In genomic region chr7:6730343-6730633, GRCh38 we compare ENCODE assay signal across 8 cellular contexts. TPM values are rescaled to one million over a fixed set of nuclear protein-coding genes. Genes with fewer than 3 reads are reported as not detected.
DNase-seq lines count a peak whose midpoint lies in the region; ATAC-seq and TF ChIP-seq lines count a peak whose summit lies in the region.

No MANE protein-coding gene starts in this region.

- no peaks in the 10 kb centered on the region for H3K9me3 ChIP-seq in HUES6 (ENCODE audit: control insufficient read depth, insufficient read depth, low read depth, low read length)
- H3K9me3 ChIP-seq in breast epithelium: no peaks in the 10 kb centered on the region
- H3K9me3 ChIP-seq in vagina: no peaks in the 10 kb centered on the region

- TF ChIP-seq CTCF in C4-2B (conservative IDR thresholded peaks at IDR 0.05) (no peak), breast epithelium (IDR thresholded peaks at IDR 0.05) (no peak), vagina (IDR thresholded peaks at IDR 0.05) (no peak)

- peak overlapping the region; percentile 79 for H3K9ac ChIP-seq in HUES6 (ENCODE audit: low read length)

- TF ChIP-seq POLR2A in breast epithelium (IDR thresholded peaks at IDR 0.05) (no peak), vagina (IDR thresholded peaks at IDR 0.05) (no peak)

- DNase-seq in breast epithelium (ENCODE audit: low spot score in 2 of 2) (no peak), lung microvascular endothelial cell (ENCODE audit: low read depth in 2 of 2) (peak; percentile 42 to 48), vagina (ENCODE audit: extremely low spot score in 2 of 2) (no peak), globus pallidus (ENCODE audit: low spot score) (no peak), MV-4-11 (lab: John Stamatoyannopoulos, UW) (no peak)

- H3K4me3 ChIP-seq in HUES6 (ENCODE audit: low read depth, low read length) (peak overlapping the region; percentile 86), breast epithelium (peak overlapping the region; percentile 69 to 91 (median 90)), vagina (peak overlapping the region; percentile 80 to 83)

- H3K4me1 ChIP-seq in HUES6 (ENCODE audit: control insufficient read depth, insufficient read depth, low read length): no peaks in the 10 kb centered on the region
- H3K4me1 ChIP-seq in breast epithelium: no peaks in the 10 kb centered on the region
- H3K4me1 ChIP-seq in vagina: peaks cover 21% of the 10 kb centered on the region

- intact Hi-C loops in breast epithelium (cut with DNase I; ENCODE audit: low total_unique reads): no loop called here
- intact Hi-C loops in vagina (cut with DNase I): no loop called here

- H3K27ac ChIP-seq in C4-2B (peak overlapping the region; percentile 85), HUES6 (ENCODE audit: low read depth, low read length) (no peak overlapping the region), breast epithelium (peak overlapping the region; percentile 79 to 84), vagina (peak overlapping the region; percentile 83)

- H3K27me3 ChIP-seq in HUES6 (ENCODE audit: control insufficient read depth, insufficient read depth, low read length) (no peaks in the 10 kb centered on the region), breast epithelium (no peaks in the 10 kb centered on the region), vagina (no peaks in the 10 kb centered on the region)

- H3K36me3 ChIP-seq in HUES6 (ENCODE audit: control insufficient read depth, insufficient read depth, low read length): peaks cover 30% of the 10 kb centered on the region
- no peaks in the 10 kb centered on the region for H3K36me3 ChIP-seq in breast epithelium
- peaks cover 0 to 32% of the 10 kb centered on the region in 2 donors for H3K36me3 ChIP-seq in vagina

- no peak for ATAC-seq in GM21737 (IDR thresholded peaks at IDR 0.05; ENCODE audit: unreplicated experiment)

RNA-seq across cellular contexts. Expression of gene ZNF12, which starts 23.5 kb away (rescaled TPM):
- total RNA-seq in breast epithelium (10 to 100 TPM; 20.6 to 43.0 (median 25.2) TPM), lung microvascular endothelial cell (11.6 and 15.9 TPM in 2 replicates), vagina (49.8 TPM)

RNA-seq across cellular contexts. Expression of gene RSPH10B2, which starts 23.6 kb away (rescaled TPM):
- under 1 TPM in 1 of 3 donors, not detected in 2; 0.44 TPM for total RNA-seq in breast epithelium
- total RNA-seq in lung microvascular endothelial cell: 0.22 and 0.40 TPM in 2 replicates
- 5.2 TPM for total RNA-seq in vagina

Comparison
In these comparisons a context has a peak if more than half of its experiments do, and no peak if none do; other contexts are left out.
1. DNase-seq: peak in lung microvascular endothelial cell (2 of 2); none in breast epithelium (0 of 2), vagina (0 of 2), globus pallidus (single experiment) and MV-4-11 (single experiment).
2. Peak in every context shown above with its lines, with median percentiles within 50 percentile points of each other: H3K4me3 ChIP-seq.